Comparison of ENCODE assay signal across 13 cellular contexts in the genomic region with DNA sequence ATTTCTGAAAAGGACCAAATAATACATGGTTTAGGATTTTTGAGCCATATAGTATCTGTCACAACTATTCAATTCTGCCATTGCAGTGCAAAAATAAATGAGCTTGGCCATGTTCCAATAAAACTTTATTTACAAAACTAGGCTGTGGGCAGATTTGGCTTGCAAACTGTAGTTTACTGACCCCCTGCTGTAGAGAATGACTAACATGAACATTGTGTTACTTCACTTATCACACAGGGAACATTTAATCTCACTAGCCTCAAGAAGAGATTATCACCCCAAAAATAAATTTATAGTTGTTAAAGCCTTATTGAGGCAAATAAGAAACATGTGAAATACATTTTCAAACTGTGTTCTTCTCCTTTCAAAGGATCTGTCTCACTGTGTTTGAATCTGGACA.
DNase-seq lines count a peak whose midpoint lies in the region; ATAC-seq and TF ChIP-seq lines count a peak whose summit lies in the region.
"Had no signal": no experiment of that assay in that cellular context is flagged by ENCODE, and none has a peak within 500 bp of the region (broad histone marks: within the 10 kb centered on the region; RNA-seq: fewer than 3 reads in every experiment).

No MANE protein-coding gene starts in this region.

- CTCF ChIA-PET in A673 (lab: Charles Lee), result no interaction called here

- peaks cover 41% of the 10 kb centered on the region for H3K4me1 ChIP-seq in A673 (ENCODE audit: insufficient read depth, low read length, poor library complexity, severe bottlenecking)

- no peak for TF ChIP-seq CTCF in A673 (conservative IDR thresholded peaks at IDR 0.05; ENCODE audit: low read depth, low read length)
- no peak for TF ChIP-seq CTCF in choroid plexus epithelial cell (conservative IDR thresholded peaks at IDR 0.05; ENCODE audit: low read depth, low read length)

- no TSS peak for BruUV-seq in A673 (replicated peaks; lab: Mats Ljungman, UMichigan)

- no peaks in the 10 kb centered on the region for H3K27me3 ChIP-seq in A673 (replicated peaks; ENCODE audit: insufficient read depth, low read depth, low read length, poor library complexity)

- POLR2A ChIA-PET in A673 (lab: Charles Lee; ENCODE audit: low non-redundant PET), result no interaction called here

- H3K36me3 ChIP-seq in A673 (ENCODE audit: insufficient read depth, low read length, poor library complexity, severe bottlenecking), result peaks cover 3% of the 10 kb centered on the region

- ATAC-seq in HG03135 (IDR thresholded peaks at IDR 0.05; ENCODE audit: unreplicated experiment), result no peak
- ATAC-seq: CD8-positive, alpha-beta T cell; PC-3 had no signal

- DNase-seq in NCI-H146 (lab: John Stamatoyannopoulos, UW) (peak; percentile 5), NCI-H146 treated with DMSO at 0.1 percent for 48 hours (lab: John Stamatoyannopoulos, UW; ENCODE audit: unreplicated experiment) (no peak), A673 (ENCODE audit: low spot score) (peak; percentile 82), NCI-H1694 treated with DMSO at 0.1 percent for 48 hours (lab: John Stamatoyannopoulos, UW) (peak; percentile 53), choroid plexus epithelial cell (ENCODE audit: low read depth) (peak; percentile 8), NK-92 (lab: John Stamatoyannopoulos, UW; ENCODE audit: unreplicated experiment) (no peak)
- no peak for DNase-seq in activated T-cell treated with anti-CD3 and anti-CD28 coated beads, Interleukin-2, amount 50 U/mL, for 1 hour
- DNase-seq: 8988T; CD8-positive, alpha-beta T cell; GF-D8; PC-3; SW 1271 had no signal

- H3K27ac ChIP-seq in A673 (ENCODE audit: low read depth, low read length, poor library complexity, severe bottlenecking), result peak overlapping the region; percentile 84

- H3K9me3 ChIP-seq in A673 (ENCODE audit: low read depth, low read length, poor library complexity, severe bottlenecking), result no peaks in the 10 kb centered on the region

- no peak overlapping the region for H3K4me3 ChIP-seq in A673 (ENCODE audit: low read depth, low read length, poor library complexity, severe bottlenecking)
- no peak overlapping the region for H3K4me3 ChIP-seq in choroid plexus epithelial cell (ENCODE audit: low read depth, low read length)

- intact Hi-C loops in A673 (cut with micrococcal nuclease; ENCODE audit: unreplicated experiment), result no loop called here

Comparison
In these comparisons a context has a peak if more than half of its experiments do, and no peak if none do; other contexts are left out.
1. DNase-seq: peak in NCI-H146 (single experiment), A673 (single experiment), NCI-H1694 treated with DMSO at 0.1 percent for 48 hours (single experiment) and choroid plexus epithelial cell (single experiment); none in NCI-H146 treated with DMSO at 0.1 percent for 48 hours (single experiment), NK-92 (single experiment) and activated T-cell treated with anti-CD3 and anti-CD28 coated beads, Interleukin-2, amount 50 U/mL, for 1 hour (single experiment).